Comparison of ENCODE assay signal across 1 cellular context in the genomic region with DNA sequence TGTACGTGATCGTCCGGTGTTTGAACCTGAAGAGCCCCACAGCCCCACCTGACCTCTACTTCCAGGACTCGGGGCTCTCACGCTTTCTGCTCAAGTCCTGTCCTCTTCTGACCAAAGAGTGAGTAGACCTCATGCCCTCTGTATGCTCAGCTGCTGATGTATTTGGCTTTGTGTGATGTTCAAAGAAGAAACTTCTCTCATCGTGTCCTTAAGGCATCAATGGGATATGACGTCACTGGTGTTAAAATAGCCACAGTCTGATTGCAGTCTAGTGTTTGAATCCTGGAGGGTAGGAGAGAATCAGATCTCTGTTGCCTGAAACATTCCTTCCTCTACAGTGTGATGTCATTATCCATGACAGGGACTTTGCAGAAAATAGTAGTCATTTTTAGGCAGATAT.
TF ChIP-seq lines count a peak whose summit lies in the region.

No MANE protein-coding gene starts in this region.

TF ChIP-seq in H1, 55 proteins besides CTCF, POLR2A, EP300 and RAD21:
- TF ChIP-seq BACH1 (IDR thresholded peaks at IDR 0.05; ENCODE audit: low read length) = no peak
- no peak for TF ChIP-seq RFX5 (IDR thresholded peaks at IDR 0.05; ENCODE audit: borderline replicate concordance, low read depth, low read length)
- TF ChIP-seq TAF7 (optimal IDR thresholded peaks at IDR 0.05; ENCODE audit: borderline replicate concordance, low read depth, low read length) = no peak
- no peak for TF ChIP-seq JUND (IDR thresholded peaks at IDR 0.05; ENCODE audit: low read length)
